In the genomic region with DNA sequence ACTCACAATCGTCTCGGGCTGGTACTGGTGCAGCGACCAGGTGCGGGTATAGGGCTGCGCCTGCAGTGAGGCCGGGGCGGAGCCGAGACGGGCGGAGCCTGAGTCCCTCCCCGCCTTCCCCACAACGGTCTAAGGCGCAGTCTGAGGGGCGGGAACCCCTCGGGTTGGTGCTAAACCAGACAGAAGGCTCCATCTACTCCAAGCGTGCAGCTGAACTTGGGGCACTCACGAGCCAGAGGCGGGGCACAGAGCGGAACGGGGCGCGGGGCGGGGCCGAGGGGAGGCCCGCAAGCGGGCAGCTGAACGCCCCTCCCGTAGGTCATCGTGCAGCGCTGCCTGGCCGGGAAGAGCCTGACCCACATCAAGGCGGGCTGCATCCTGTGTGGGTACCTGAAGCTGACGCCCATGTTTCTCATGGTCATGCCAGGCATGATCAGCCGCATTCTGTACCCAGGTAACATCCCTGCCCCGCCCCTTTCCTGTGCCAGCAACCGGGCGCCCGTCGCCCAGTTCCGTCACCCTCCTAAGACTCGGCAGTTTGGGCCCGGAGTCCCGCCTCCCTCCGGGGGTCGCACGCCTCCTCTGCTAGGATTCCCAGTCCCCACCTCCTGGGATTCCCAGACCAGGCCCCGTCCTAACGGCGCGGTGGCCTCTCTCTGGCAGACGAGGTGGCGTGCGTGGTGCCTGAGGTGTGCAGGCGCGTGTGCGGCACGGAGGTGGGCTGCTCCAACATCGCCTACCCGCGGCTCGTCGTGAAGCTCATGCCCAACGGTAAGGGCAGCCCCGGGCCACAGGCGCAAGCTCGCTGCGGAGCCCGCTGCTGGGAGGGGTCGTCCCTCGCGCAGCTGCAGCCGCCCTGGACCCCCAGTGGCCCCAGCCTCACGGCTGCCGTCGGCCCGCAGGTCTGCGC, we compare ENCODE assay signal across 8 cellular contexts. TPM values are rescaled to one million over a fixed set of nuclear protein-coding genes. Genes with fewer than 3 reads are reported as not detected.
DNase-seq lines count a peak whose midpoint lies in the region; ATAC-seq, FAIRE-seq and TF ChIP-seq lines count a peak whose summit lies in the region.

No MANE protein-coding gene starts in this region.

- intact Hi-C loops in left ventricle myocardium superior (cut with micrococcal nuclease), result no loop called here
- intact Hi-C loops in sigmoid colon (cut with DNase I), result no loop called here

- H3K9ac ChIP-seq in BLaER1 treated with 17β-estradiol and CSF1 and Interleukin-3, amounts not matched to agents 10 nM and 100 nM, result peak overlapping the region; percentile 38 to 71 (median 60); a peak in 21 of 22 replicates

- peak overlapping the region; percentile 58 to 75 (median 66) for H3K4me3 ChIP-seq in BLaER1 treated with 17β-estradiol and CSF1 and Interleukin-3, amounts not matched to agents 10 nM and 100 nM
- H3K4me3 ChIP-seq in RWPE2 (ENCODE audit: severe bottlenecking), result peak overlapping the region; percentile 37
- peak overlapping the region; percentile 23 to 54 (median 45) for H3K4me3 ChIP-seq in sigmoid colon

- no peak for TF ChIP-seq EP300 in sigmoid colon (IDR thresholded peaks at IDR 0.05)

- ATAC-seq in HG03469 (IDR thresholded peaks at IDR 0.05; ENCODE audit: unreplicated experiment) (peak; percentile 59), RWPE2 (ENCODE audit: low read depth) (peak; percentile 87), left ventricle myocardium superior (peak; percentile 74)

- H3K4me1 Mint-ChIP-seq in activated naive CD4-positive, alpha-beta T cell treated with anti-CD3 and anti-CD28 coated beads, Interleukin-2, amount 50 U/mL, for 24 hours, result peaks cover 13% of the 10 kb centered on the region

- H3K27ac ChIP-seq in BLaER1 treated with 17β-estradiol and CSF1 and Interleukin-3, amounts not matched to agents 10 nM and 100 nM, result peak overlapping the region in 1 of 11 experiments; percentile 23; a peak in 1 of 22 replicates
- no peak overlapping the region for H3K27ac ChIP-seq in RWPE2 (ENCODE audit: poor library complexity, severe bottlenecking)
- H3K27ac ChIP-seq in sigmoid colon, result no peak overlapping the region

- no peaks in the 10 kb centered on the region for H3K9me3 ChIP-seq in BLaER1 treated with 17β-estradiol and CSF1 and Interleukin-3, amounts not matched to agents 10 nM and 100 nM (replicated peaks in 1 of 11)
- H3K9me3 ChIP-seq in RWPE2 (ENCODE audit: severe bottlenecking), result no peaks in the 10 kb centered on the region
- H3K9me3 ChIP-seq in sigmoid colon, result peaks cover 0 to 3% (median 0%) of the 10 kb centered on the region in 4 donors

- WGBS in sigmoid colon, 2 donors, result 4 to 6% methylated on average over 77 of the region's 77 CpGs

- peak overlapping the region; percentile 90 for H3K4me3 Mint-ChIP-seq in activated naive CD4-positive, alpha-beta T cell treated with anti-CD3 and anti-CD28 coated beads, Interleukin-2, amount 50 U/mL, for 24 hours

- peaks cover 16 to 40% (median 31%) of the 10 kb centered on the region in 11 experiments for H3K36me3 ChIP-seq in BLaER1 treated with 17β-estradiol and CSF1 and Interleukin-3, amounts not matched to agents 10 nM and 100 nM
- 0 out of 2 replicates have a peak, but pooled peaks cover 4% of the 10 kb centered on the region for H3K36me3 ChIP-seq in RWPE2 (ENCODE audit: low read depth)
- peaks cover 11 to 28% (median 14%) of the 10 kb centered on the region in 4 donors for H3K36me3 ChIP-seq in sigmoid colon

- no peak overlapping the region for H3K27ac Mint-ChIP-seq in activated naive CD4-positive, alpha-beta T cell treated with anti-CD3 and anti-CD28 coated beads, Interleukin-2, amount 50 U/mL, for 24 hours

- H3K27me3 Mint-ChIP-seq in activated naive CD4-positive, alpha-beta T cell treated with anti-CD3 and anti-CD28 coated beads, Interleukin-2, amount 50 U/mL, for 24 hours, result no peaks in the 10 kb centered on the region

- peaks cover 21 to 51% (median 40%) of the 10 kb centered on the region in 10 experiments for H3K4me1 ChIP-seq in BLaER1 treated with 17β-estradiol and CSF1 and Interleukin-3, amounts not matched to agents 10 nM and 100 nM
- no peaks in the 10 kb centered on the region for H3K4me1 ChIP-seq in RWPE2 (ENCODE audit: insufficient read depth, poor library complexity, severe bottlenecking)
- H3K4me1 ChIP-seq in sigmoid colon, result peaks cover 0 to 24% (median 21%) of the 10 kb centered on the region in 4 donors

- H3K9me3 Mint-ChIP-seq in activated naive CD4-positive, alpha-beta T cell treated with anti-CD3 and anti-CD28 coated beads, Interleukin-2, amount 50 U/mL, for 24 hours, result no peaks in the 10 kb centered on the region

- no peak for TF ChIP-seq POLR2A in sigmoid colon (IDR thresholded peaks at IDR 0.05)

- peaks cover 0 to 54% (median 7%) of the 10 kb centered on the region in 11 experiments; a peak in 9 of 22 replicates for H4K20me1 ChIP-seq in BLaER1 treated with 17β-estradiol and CSF1 and Interleukin-3, amounts not matched to agents 10 nM and 100 nM

- peaks cover 0 to 23% (median 8%) of the 10 kb centered on the region in 11 experiments; a peak in 11 of 22 replicates for H3K27me3 ChIP-seq in BLaER1 treated with 17β-estradiol and CSF1 and Interleukin-3, amounts not matched to agents 10 nM and 100 nM
- no peaks in the 10 kb centered on the region for H3K27me3 ChIP-seq in RWPE2 (ENCODE audit: insufficient read depth, poor library complexity, severe bottlenecking)
- peaks cover 23 to 41% (median 33%) of the 10 kb centered on the region in 3 donors for H3K27me3 ChIP-seq in sigmoid colon

- H3K36me3 Mint-ChIP-seq in activated naive CD4-positive, alpha-beta T cell treated with anti-CD3 and anti-CD28 coated beads, Interleukin-2, amount 50 U/mL, for 24 hours, result no peaks in the 10 kb centered on the region

- DNase-seq in GM19239 (ENCODE audit: insufficient read length, low spot score) (peak; percentile 89), RWPE2 (ENCODE audit: low spot score) (no peak), left ventricle myocardium superior (peak; percentile 60), sigmoid colon (no peak), RCC 7860 (ENCODE audit: low spot score) (no peak)

- peak overlapping the region; percentile 91 to 100 (median 99) for H3K4me2 ChIP-seq in BLaER1 treated with 17β-estradiol and CSF1 and Interleukin-3, amounts not matched to agents 10 nM and 100 nM

- TF ChIP-seq CTCF in RWPE2 (IDR thresholded peaks at IDR 0.05; ENCODE audit: poor library complexity, severe bottlenecking) (peak; percentile 8), sigmoid colon (IDR thresholded peaks at IDR 0.05) (no peak)

- FAIRE-seq in GM19239 (lab: Jason Lieb, UNC) (no peak), RCC 7860 (lab: Jason Lieb, UNC) (no peak)

RNA-seq across cellular contexts. Expression of a gene that starts 5.1 kb away (rescaled TPM):
- total RNA-seq in left ventricle myocardium superior (not detected), sigmoid colon (1 to 10 TPM in 1 of 4 donors, under 1 TPM in 3; 0.49 to 1.1 (median 0.70) TPM)
- 1 to 10 TPM in 2 of 3 donors, under 1 TPM in 1; 0.60 to 1.9 (median 1.2) TPM for polyA plus RNA-seq in sigmoid colon

RNA-seq across cellular contexts. Expression of a gene that starts 16.0 kb away (rescaled TPM):
- 13.6 TPM for total RNA-seq in left ventricle myocardium superior
- 100 to 1,000 TPM; 124 to 339 (median 205) TPM for total RNA-seq in sigmoid colon
- polyA plus RNA-seq in sigmoid colon, result 10 to 100 TPM; 10.4 to 31.2 (median 21.0) TPM

RNA-seq across cellular contexts. Expression of a gene that starts 20.2 kb away (rescaled TPM):
- total RNA-seq in left ventricle myocardium superior (18.9 TPM), sigmoid colon (10 to 100 TPM; 31.6 to 67.0 (median 37.2) TPM)
- 10 to 100 TPM in 2 of 3 donors, 1 to 10 TPM in 1; 7.9 to 64.0 (median 12.6) TPM for polyA plus RNA-seq in sigmoid colon

RNA-seq across cellular contexts. Expression of a gene that starts 28.7 kb away (rescaled TPM):
- total RNA-seq in left ventricle myocardium superior (5.4 TPM), sigmoid colon (1 to 10 TPM; 3.9 to 9.5 (median 6.6) TPM)
- polyA plus RNA-seq in sigmoid colon, result 10 to 100 TPM in 1 of 3 donors, 1 to 10 TPM in 2; 2.4 to 11.1 (median 2.8) TPM

RNA-seq across cellular contexts. Expression of a gene that starts 39.7 kb away (rescaled TPM):
- total RNA-seq in left ventricle myocardium superior (not detected), sigmoid colon (not detected)
- not detected for polyA plus RNA-seq in sigmoid colon

Comparison
In these comparisons a context has a peak if more than half of its experiments do, and no peak if none do; other contexts are left out.
1. DNase-seq: peak in GM19239 (single experiment) and left ventricle myocardium superior (single experiment); none in RWPE2 (single experiment), sigmoid colon (single experiment) and RCC 7860 (single experiment).
2. Peak in every context shown above with its lines, with median percentiles within 50 percentile points of each other: H3K4me3 ChIP-seq and ATAC-seq.